ENCODE assay signal across 19 cellular contexts in genomic region chr18:24170389-24170788, GRCh38. TPM values are rescaled to one million over a fixed set of nuclear protein-coding genes. Genes with fewer than 3 reads are reported as not detected.
DNase-seq lines count a peak whose midpoint lies in the region; ATAC-seq lines count a peak whose summit lies in the region.
"Had no signal": no experiment of that assay in that cellular context is flagged by ENCODE, and none has a peak within 500 bp of the region (broad histone marks: within the 10 kb centered on the region; RNA-seq: fewer than 3 reads in every experiment).

No MANE protein-coding gene starts in this region.

- no peaks in the 10 kb centered on the region for H3K27me3 Mint-ChIP-seq in activated CD4-positive, alpha-beta T cell treated with anti-CD3 and anti-CD28 coated beads for 36 hours

- intact Hi-C loops in activated CD4-positive, alpha-beta T cell treated with anti-CD3 and anti-CD28 coated beads for 36 hours (cut with DNase I, micrococcal nuclease), result no loop called here

- H3K27ac Mint-ChIP-seq in activated CD4-positive, alpha-beta T cell treated with anti-CD3 and anti-CD28 coated beads for 36 hours, result no peak overlapping the region
- H3K27ac Mint-ChIP-seq: GM23338 had no signal

- CTCF ChIA-PET in activated CD4-positive, alpha-beta T cell treated with anti-CD3 and anti-CD28 coated beads for 36 hours (lab: Charles Lee), result no interaction called here

- DNase-seq in activated CD4-positive, alpha-beta T cell treated with anti-CD3 and anti-CD28 coated beads for 36 hours, result peak; percentile 12
- no peak for DNase-seq in activated CD4-positive, alpha-beta T cell treated with anti-CD3 and anti-CD28 coated beads, Interleukin-2, amount 50 U/mL, for 1 hour
- DNase-seq in stimulated activated CD4-positive, alpha-beta T cell treated with anti-CD3 and anti-CD28 coated beads, Interleukin-1b, Interleukin-23, amount 100 ng/mL, for 48 hours, result peak; percentile 6
- no peak for DNase-seq in stimulated activated CD4-positive, alpha-beta T cell treated with anti-CD3 and anti-CD28 coated beads, Interleukin-12 subunit alpha, Interleukin-12 subunit beta, amount 100 ng/mL, for 4 hours
- DNase-seq in SW480 (ENCODE audit: low spot score) (peak; percentile 29), A172 (ENCODE audit: low spot score) (no peak)
- DNase-seq: BE2C, DND-41, Karpas-422, NCI-H1694 treated with DMSO at 0.1 percent for 48 hours, NCI-H2081 treated with DMSO at 0.1 percent for 48 hours, NCI-H446, NCI-H526, PC-9, RPMI8226, SHP77 had no signal

- no peaks in the 10 kb centered on the region for H3K9me3 Mint-ChIP-seq in activated CD4-positive, alpha-beta T cell treated with anti-CD3 and anti-CD28 coated beads for 36 hours (ENCODE audit: low read depth)
- H3K9me3 Mint-ChIP-seq: GM23338 had no signal

- POLR2A ChIA-PET in activated CD4-positive, alpha-beta T cell treated with anti-CD3 and anti-CD28 coated beads for 36 hours (lab: Charles Lee), result no interaction called here

- no peaks in the 10 kb centered on the region for H3K36me3 Mint-ChIP-seq in activated CD4-positive, alpha-beta T cell treated with anti-CD3 and anti-CD28 coated beads for 36 hours (ENCODE audit: low read depth)

- no peak overlapping the region for H3K4me3 Mint-ChIP-seq in activated CD4-positive, alpha-beta T cell treated with anti-CD3 and anti-CD28 coated beads for 36 hours
- H3K4me3 Mint-ChIP-seq: GM23338 had no signal

- no peak for ATAC-seq in activated CD4-positive, alpha-beta T cell treated with anti-CD3 and anti-CD28 coated beads for 36 hours
- ATAC-seq in GM18873 (IDR thresholded peaks at IDR 0.05; ENCODE audit: low FRiP score, unreplicated experiment), result no peak
- ATAC-seq: A549, GM23338 had no signal

- H3K4me1 Mint-ChIP-seq in activated CD4-positive, alpha-beta T cell treated with anti-CD3 and anti-CD28 coated beads for 36 hours, result peaks cover 4% of the 10 kb centered on the region
- H3K4me1 Mint-ChIP-seq: GM23338 had no signal

RNA-seq across cellular contexts. Expression of gene CABYR, which starts 31.5 kb away (rescaled TPM):
- total RNA-seq in activated CD4-positive, alpha-beta T cell treated with anti-CD3 and anti-CD28 coated beads for 36 hours, result under 1 TPM; 0.46 to 0.83 TPM
- 16.3 and 24.6 TPM in 2 replicates for total RNA-seq in A172 (2014; rRNA removed; shearing (Covaris generic))

Comparison
In these comparisons a context has a peak if more than half of its experiments do, and no peak if none do; other contexts are left out.
1. DNase-seq: peak in activated CD4-positive, alpha-beta T cell treated with anti-CD3 and anti-CD28 coated beads for 36 hours (single experiment), stimulated activated CD4-positive, alpha-beta T cell treated with anti-CD3 and anti-CD28 coated beads, Interleukin-1b, Interleukin-23, amount 100 ng/mL, for 48 hours (single experiment) and SW480 (single experiment); none in activated CD4-positive, alpha-beta T cell treated with anti-CD3 and anti-CD28 coated beads, Interleukin-2, amount 50 U/mL, for 1 hour (single experiment), stimulated activated CD4-positive, alpha-beta T cell treated with anti-CD3 and anti-CD28 coated beads, Interleukin-12 subunit alpha, Interleukin-12 subunit beta, amount 100 ng/mL, for 4 hours (single experiment) and A172 (single experiment).